ENCODE assay signal across 33 cellular contexts in the genomic region with DNA sequence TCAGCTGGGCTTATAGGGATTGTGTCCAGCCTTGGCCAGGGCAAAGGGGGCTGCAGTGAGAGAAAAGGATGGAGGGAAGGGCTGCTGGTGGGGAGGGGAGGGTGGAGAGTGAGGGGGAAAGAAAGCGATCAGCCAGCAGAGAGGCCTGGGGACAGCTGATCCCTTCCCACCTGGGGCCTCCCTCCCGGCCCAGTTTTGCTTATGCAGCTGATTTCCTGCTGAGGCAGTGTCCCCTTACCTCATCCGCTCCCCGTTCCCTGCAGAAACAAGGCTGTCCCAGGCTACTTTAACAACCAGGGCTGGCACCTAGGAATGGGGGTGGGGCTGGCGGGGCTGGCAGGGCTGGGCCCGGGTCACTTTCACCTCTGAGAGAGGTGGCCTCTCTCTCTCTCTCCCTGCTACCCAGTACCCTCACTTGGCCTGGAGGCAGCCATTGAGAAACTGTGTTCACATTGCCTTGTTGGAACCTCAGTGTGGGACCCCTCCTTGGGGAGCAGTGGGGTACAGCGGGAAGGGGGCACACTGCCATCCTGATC. TPM values are rescaled to one million over a fixed set of nuclear protein-coding genes. Genes with fewer than 3 reads are reported as not detected.
A peak's percentile ranks its signal among the peaks of the same experiment; 100 is the strongest.
DNase-seq lines count a peak whose midpoint lies in the region; ATAC-seq, FAIRE-seq and TF ChIP-seq lines count a peak whose summit lies in the region.
"Had no signal": no experiment of that assay in that cellular context is flagged by ENCODE, and none has a peak within 500 bp of the region (broad histone marks: within the 10 kb centered on the region; RNA-seq: fewer than 3 reads in every experiment).

No MANE protein-coding gene starts in this region.

- TF ChIP-seq CTCF in WERI-Rb-1 (IDR thresholded peaks at IDR 0.05; ENCODE audit: low read depth, low read length) (no peak), thoracic aorta (IDR thresholded peaks at IDR 0.05) (no peak)

- H3K27me3 ChIP-seq in WERI-Rb-1 (ENCODE audit: insufficient read depth, low read depth, severe bottlenecking) = no peaks in the 10 kb centered on the region
- no peaks in the 10 kb centered on the region for H3K27me3 ChIP-seq in thoracic aorta (replicated peaks; ENCODE audit: insufficient read depth)

- intact Hi-C loops in left ventricle myocardium superior (cut with micrococcal nuclease) (no loop called here), cardiac septum (cut with DNase I) (no loop called here)

- ATAC-seq in left ventricle myocardium superior (peak; percentile 3), thoracic aorta (ENCODE audit: insufficient number of reproducible peaks, low FRiP score, low read depth) (no peak), HG03469 (IDR thresholded peaks at IDR 0.05; ENCODE audit: unreplicated experiment) (no peak)
- ATAC-seq: body of pancreas; foreskin keratinocyte; GM12878; SK-N-SH treated with all-trans-retinoic acid at 6 μM for 48 hours; stimulated activated effector memory CD8-positive, alpha-beta T cell treated with anti-CD3 and anti-CD28 coated beads, Interleukin-12 subunit alpha, Interleukin-12 subunit beta, amount 100 ng/mL, for 72 hours had no signal

- H3K4me1 ChIP-seq in thoracic aorta (ENCODE audit: control insufficient read depth in 1 of 2, low read depth in 2 of 2) = no peaks in the 10 kb centered on the region
- H3K4me1 ChIP-seq: foreskin keratinocyte, HAP-1 had no signal

- H3K27ac ChIP-seq in WERI-Rb-1 (peak overlapping the region; percentile 34), thoracic aorta (peak overlapping the region; percentile 3 to 8)
- H3K27ac ChIP-seq: BLaER1 treated with 17β-estradiol and CSF1 and Interleukin-3, amounts not matched to agents 10 nM and 100 nM; body of pancreas; foreskin keratinocyte; HL-60; suprapubic skin had no signal

- H3K36me3 ChIP-seq in WERI-Rb-1 (no peaks in the 10 kb centered on the region), thoracic aorta (peaks cover 91% of the 10 kb centered on the region)
- H3K36me3 ChIP-seq: BLaER1 treated with 17β-estradiol and CSF1 and Interleukin-3, amounts not matched to agents 10 nM and 100 nM; HAP-1; suprapubic skin had no signal

- FAIRE-seq in HTR-8/SVneo (lab: Jason Lieb, UNC) = no peak
- FAIRE-seq: GM12878, kidney, small intestine had no signal

- DNase-seq in left ventricle myocardium superior = no peak
- no peak for DNase-seq in cardiac septum (ENCODE audit: low spot score)
- DNase-seq in WERI-Rb-1 = peak; percentile 73
- DNase-seq in iPS-NIHi7 (ENCODE audit: extremely low spot score) = peak; percentile 77
- DNase-seq in thoracic aorta (ENCODE audit: low spot score) = no peak
- DNase-seq in HTR-8/SVneo (ENCODE audit: insufficient read length, low spot score) = no peak
- no peak for DNase-seq in kidney glomerular epithelial cell (lab: John Stamatoyannopoulos, UW)
- DNase-seq: ACHN; activated CD4-positive, alpha-beta T cell treated with anti-CD3 and anti-CD28 coated beads for 4 hours; activated gamma-delta T cell treated with Interleukin-2 at 50 U/mL for 16 hours; activated T-cell treated with anti-CD3 and anti-CD28 coated beads, Interleukin-2, amount 50 U/mL, for 24 hours; body of pancreas; DND-41; erythroblast; foreskin keratinocyte; hypothalamus; kidney; NCI-H1105 treated with DMSO at 0.1 percent for 48 hours; NCI-H2081; small intestine; T-helper 2 cell had no signal

- H3K4me3 ChIP-seq in WERI-Rb-1 (ENCODE audit: low read depth, low read length) (no peak overlapping the region), thoracic aorta (no peak overlapping the region)
- H3K4me3 ChIP-seq: BLaER1 treated with 17β-estradiol and CSF1 and Interleukin-3, amounts not matched to agents 10 nM and 100 nM; body of pancreas; GM12878; HAP-1; suprapubic skin had no signal

- H3K9me3 ChIP-seq in WERI-Rb-1 (ENCODE audit: severe bottlenecking) = no peaks in the 10 kb centered on the region
- H3K9me3 ChIP-seq in thoracic aorta = no peaks in the 10 kb centered on the region
- H3K9me3 ChIP-seq: BLaER1 treated with 17β-estradiol and CSF1 and Interleukin-3, amounts not matched to agents 10 nM and 100 nM; body of pancreas; HAP-1; suprapubic skin had no signal

RNA-seq across cellular contexts. Expression of gene GMPPA, which starts 12.2 kb away (rescaled TPM):
- total RNA-seq in left ventricle myocardium superior (21.6 TPM), cardiac septum (22.6 TPM), thoracic aorta (10 to 100 TPM; 30.5 to 56.5 TPM)

RNA-seq across cellular contexts. Expression of gene ASIC4, which starts 27.8 kb away (rescaled TPM):
- total RNA-seq in left ventricle myocardium superior (not detected), cardiac septum (0.32 TPM), thoracic aorta (under 1 TPM in 1 of 2 donors, not detected in 1; 0.41 TPM)
- total RNA-seq: activated CD8-positive, alpha-beta memory T cell treated with anti-CD3 and anti-CD28 coated beads for 36 hours; body of pancreas; foreskin keratinocyte; GM12878; kidney; lung microvascular endothelial cell; pulmonary artery endothelial cell; RPMI7951; suprapubic skin had no signal

RNA-seq across cellular contexts. Expression of gene SPEG, which starts 51.8 kb away (rescaled TPM):
- total RNA-seq in left ventricle myocardium superior (111 TPM), cardiac septum (199 TPM), thoracic aorta (100 to 1,000 TPM; 426 to 455 TPM)

RNA-seq across cellular contexts. Expression of gene CHPF, which starts 57.1 kb away (rescaled TPM):
- total RNA-seq in left ventricle myocardium superior (93.1 TPM), cardiac septum (120 TPM), thoracic aorta (100 to 1,000 TPM; 184 to 269 TPM)

RNA-seq across cellular contexts. Expression of gene TMEM198, which starts 57.3 kb away (rescaled TPM):
- 1.7 TPM for total RNA-seq in left ventricle myocardium superior
- total RNA-seq in cardiac septum = 1.8 TPM
- 1 to 10 TPM; 1.4 to 3.9 TPM for total RNA-seq in thoracic aorta
- total RNA-seq: lung microvascular endothelial cell, pulmonary artery endothelial cell had no signal

Comparison
In these comparisons a context has a peak if more than half of its experiments do, and no peak if none do; other contexts are left out.
1. DNase-seq: peak in WERI-Rb-1 (single experiment) and iPS-NIHi7 (single experiment); none in left ventricle myocardium superior (single experiment), cardiac septum (single experiment), thoracic aorta (single experiment), HTR-8/SVneo (single experiment) and kidney glomerular epithelial cell (single experiment).